ENCODE assay signal across 31 cellular contexts in the genomic region with DNA sequence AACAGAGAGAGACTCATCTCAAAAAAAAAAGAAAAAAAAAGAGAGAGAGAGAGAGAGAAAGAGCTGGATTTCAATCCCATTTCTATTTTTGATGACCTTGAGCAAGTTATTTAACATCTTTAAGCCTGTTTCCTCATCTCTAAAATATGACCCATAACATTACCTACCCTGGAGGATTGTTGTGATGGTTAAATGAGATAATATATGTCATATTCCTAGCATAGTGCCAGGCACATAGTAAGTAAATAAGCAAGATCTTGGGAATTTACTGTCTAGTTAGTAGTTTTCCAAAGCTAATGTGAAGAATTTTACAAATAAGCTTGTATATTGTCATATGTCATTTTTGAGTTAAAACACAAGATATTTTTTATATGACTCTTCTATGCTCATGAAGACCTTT.
"Had no signal": no experiment of that assay in that cellular context is flagged by ENCODE, and none has a peak within 500 bp of the region (broad histone marks: within the 10 kb centered on the region; RNA-seq: fewer than 3 reads in every experiment).

No MANE protein-coding gene starts in this region.

- H3K36me3 ChIP-seq: ascending aorta, brain microvascular endothelial cell, breast epithelium had no signal

- H3K27ac ChIP-seq: ascending aorta, body of pancreas, brain microvascular endothelial cell, breast epithelium, coronary artery, VCaP had no signal

- H3K4me1 ChIP-seq: ascending aorta, body of pancreas, breast epithelium had no signal

- DNase-seq: activated B cell treated with CpG ODN at 0.5 μM for 24 hours; activated CD4-positive, alpha-beta memory T cell treated with anti-CD3 and anti-CD28 coated beads, Interleukin-2, amount 10 ng/mL, durations not matched to agents 7 days and 5 days; activated CD4-positive, alpha-beta T cell treated with anti-CD3 and anti-CD28 coated beads for 4 hours; activated CD4-positive, alpha-beta T cell treated with anti-CD3 and anti-CD28 coated beads, Interleukin-2, amount 10 ng/mL, durations not matched to agents 24 days and 14 days; activated CD4-positive, alpha-beta T cell treated with anti-CD3 and anti-CD28 coated beads, Interleukin-2, amount 50 U/mL, for 48 hours; activated CD4-positive, CD25-positive, alpha-beta regulatory T cell treated with anti-CD3 and anti-CD28 coated beads, Interleukin-2, amount 50 U/mL, for 72 hours; activated CD8-positive, alpha-beta memory T cell treated with anti-CD3 and anti-CD28 coated beads for 24 hours; activated CD8-positive, alpha-beta memory T cell treated with anti-CD3 and anti-CD28 coated beads, Interleukin-2, amount 10 ng/mL, durations not matched to agents 7 days and 5 days; activated CD8-positive, alpha-beta memory T cell treated with anti-CD3 and anti-CD28 coated beads, Interleukin-2, amount 50 U/mL, for 48 hours; activated CD8-positive, alpha-beta T cell treated with anti-CD3 and anti-CD28 coated beads, Interleukin-2, amount 10 ng/mL, durations not matched to agents 7 days and 5 days; activated effector memory CD4-positive, alpha-beta T cell treated with Interleukin-2 at 50 U/mL for 16 hours; activated gamma-delta T cell; activated naive CD4-positive, alpha-beta T cell treated with anti-CD3 and anti-CD28 coated beads, Interleukin-2, amount 10 ng/mL, durations not matched to agents 7 days and 5 days; activated naive CD4-positive, alpha-beta T cell treated with Interleukin-2 at 50 U/mL for 16 hours; activated naive CD8-positive, alpha-beta T cell treated with anti-CD3 and anti-CD28 coated beads, Interleukin-2, amount 10 ng/mL, durations not matched to agents 7 days and 5 days; activated naive CD8-positive, alpha-beta T cell treated with anti-CD3 and anti-CD28 coated beads, Interleukin-2, amount 50 U/mL, for 24 hours; activated T-cell treated with anti-CD3 and anti-CD28 coated beads, Interleukin-2, amount 50 U/mL, for 24 hours; activated T-cell treated with anti-CD3 and anti-CD28 coated beads, Interleukin-2, amount 50 U/mL, for 48 hours; amygdala; anterior cingulate cortex; body of pancreas; brain microvascular endothelial cell; central memory CD4-positive, alpha-beta T cell; T-helper 2 cell; T-helper 9 cell had no signal

- H3K27me3 ChIP-seq: ascending aorta, body of pancreas, brain microvascular endothelial cell, breast epithelium had no signal

- FAIRE-seq: colon, TTC549 had no signal

- H3K4me3 ChIP-seq: ascending aorta, body of pancreas, breast epithelium, coronary artery had no signal

- H3K9me3 ChIP-seq: ascending aorta, body of pancreas, breast epithelium had no signal

- ATAC-seq: activated CD8-positive, alpha-beta memory T cell treated with anti-CD3 and anti-CD28 coated beads, Interleukin-2, amount 10 ng/mL, durations not matched to agents 7 days and 5 days; activated CD8-positive, alpha-beta T cell treated with anti-CD3 and anti-CD28 coated beads, Interleukin-2, amount 10 ng/mL, durations not matched to agents 7 days and 5 days; activated naive CD8-positive, alpha-beta T cell treated with anti-CD3 and anti-CD28 coated beads, Interleukin-2, amount 50 U/mL, for 24 hours; body of pancreas had no signal
